In genomic region chr14:55578511-55578910, GRCh38 we compare ENCODE assay signal across 9 cellular contexts. TPM values are rescaled to one million over a fixed set of nuclear protein-coding genes. Genes with fewer than 3 reads are reported as not detected.
DNase-seq lines count a peak whose midpoint lies in the region; ATAC-seq and TF ChIP-seq lines count a peak whose summit lies in the region.
"Had no signal": no experiment of that assay in that cellular context is flagged by ENCODE, and none has a peak within 500 bp of the region (broad histone marks: within the 10 kb centered on the region; RNA-seq: fewer than 3 reads in every experiment).

No MANE protein-coding gene starts in this region.

- H3K27ac ChIP-seq in temporal lobe (ENCODE audit: low read depth, low read length), result peak overlapping the region; percentile 44
- H3K27ac ChIP-seq: neutrophil had no signal

- ATAC-seq in T-cell (replicated peaks in 1 of 4) (no peak), GM18858 (IDR thresholded peaks at IDR 0.05; ENCODE audit: unreplicated experiment) (no peak), HG03025 (IDR thresholded peaks at IDR 0.05; ENCODE audit: low FRiP score, unreplicated experiment) (no peak)

- CTCF ChIA-PET in T-cell (lab: Charles Lee), result interaction anchor here in 1 of 2 donors (0.6 kb wide), 1 partner anchor 387 kb away, joined by 3 read pairs; the partner anchor contains the start of gene DLGAP5

- peak overlapping the region; percentile 94 for H3K27ac Mint-ChIP-seq in activated T-cell treated with anti-CD3 and anti-CD28 coated beads, Interleukin-2, amount 50 U/mL, for 24 hours
- peak overlapping the region in 1 of 2 donors; percentile 93 for H3K27ac Mint-ChIP-seq in T-cell

- H3K4me3 Mint-ChIP-seq in activated T-cell treated with anti-CD3 and anti-CD28 coated beads, Interleukin-2, amount 50 U/mL, for 24 hours, result peak overlapping the region; percentile 91
- peak overlapping the region; percentile 93 to 94 (median 93) for H3K4me3 Mint-ChIP-seq in T-cell

- no peaks in the 10 kb centered on the region for H3K27me3 Mint-ChIP-seq in activated T-cell treated with anti-CD3 and anti-CD28 coated beads, Interleukin-2, amount 50 U/mL, for 24 hours
- no peaks in the 10 kb centered on the region for H3K27me3 Mint-ChIP-seq in T-cell

- H3K9me3 Mint-ChIP-seq in activated T-cell treated with anti-CD3 and anti-CD28 coated beads, Interleukin-2, amount 50 U/mL, for 24 hours, result no peaks in the 10 kb centered on the region
- H3K9me3 Mint-ChIP-seq in T-cell, result no peaks in the 10 kb centered on the region

- peaks cover 35% of the 10 kb centered on the region for H3K4me1 Mint-ChIP-seq in activated T-cell treated with anti-CD3 and anti-CD28 coated beads, Interleukin-2, amount 50 U/mL, for 24 hours (ENCODE audit: low read depth)
- peaks cover 26 to 29% (median 28%) of the 10 kb centered on the region in 3 donors for H3K4me1 Mint-ChIP-seq in T-cell

- TF ChIP-seq CTCF in foreskin fibroblast (IDR thresholded peaks at IDR 0.05; ENCODE audit: low read depth, low read length), result no peak

- no peak for DNase-seq in activated T-cell treated with anti-CD3 and anti-CD28 coated beads, Interleukin-2, amount 50 U/mL, for 24 hours
- DNase-seq in activated T-cell treated with anti-CD3 and anti-CD28 coated beads, Interleukin-2, amount 50 U/mL, for 48 hours, result no peak
- no peak for DNase-seq in T-cell
- peak in 1 of 2 donors; percentile 41 for DNase-seq in foreskin fibroblast
- no peak for DNase-seq in NCI-H1930 (lab: John Stamatoyannopoulos, UW)

- POLR2A ChIA-PET in T-cell (lab: Charles Lee), result interaction anchor here in 1 of 2 donors (0.6 kb wide), 2 partner anchors 18 to 1131 kb away, joined by 4 to 8 read pairs; no protein-coding TSS in a partner anchor

- peak overlapping the region; percentile 70 to 77 for H3K4me3 ChIP-seq in foreskin fibroblast (ENCODE audit: low read depth in 1 of 2, low read length in 2 of 2)

- peaks cover 29% of the 10 kb centered on the region for H3K36me3 Mint-ChIP-seq in activated T-cell treated with anti-CD3 and anti-CD28 coated beads, Interleukin-2, amount 50 U/mL, for 24 hours (ENCODE audit: low read depth)
- no peaks in the 10 kb centered on the region for H3K36me3 Mint-ChIP-seq in T-cell

RNA-seq across cellular contexts. Expression of gene KTN1, which starts 1.5 kb away (rescaled TPM):
- total RNA-seq in T-cell (100 to 1,000 TPM in 1 of 5 donors, 10 to 100 TPM in 4; 82.5 to 109 (median 85.4) TPM), temporal lobe (66.6 TPM)
